In the genomic region with DNA sequence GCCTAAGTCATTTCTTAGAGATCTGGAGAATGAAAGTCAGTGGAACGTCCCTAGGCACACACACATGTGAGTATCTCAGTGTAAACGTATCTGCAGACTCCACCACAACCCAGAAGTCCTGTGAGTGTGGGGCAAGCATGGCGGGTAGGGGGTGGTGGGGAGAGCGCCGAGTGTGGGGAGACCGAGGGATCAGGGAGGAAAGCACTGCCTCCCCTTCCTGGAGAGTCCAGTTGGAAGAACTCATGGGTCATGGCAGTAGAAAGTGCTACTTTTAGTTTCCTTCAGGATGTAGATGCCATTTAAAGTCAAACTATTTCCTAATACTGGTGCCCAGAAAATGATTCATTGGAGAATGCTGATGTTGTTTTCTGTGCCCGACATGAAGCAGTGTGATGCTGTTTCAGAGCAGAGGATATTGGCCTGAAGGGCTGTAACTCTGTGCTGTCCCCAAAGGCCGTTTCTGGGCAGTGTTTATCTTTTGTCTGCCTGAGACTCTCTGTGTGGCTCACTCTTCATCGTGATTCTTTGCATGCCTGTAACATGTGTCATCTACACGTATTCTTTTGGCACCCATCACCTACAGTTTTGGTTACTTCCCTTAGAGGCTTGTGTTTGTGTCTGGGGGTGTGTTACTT, we compare ENCODE assay signal across 1 cellular context.
A peak's percentile ranks its signal among the peaks of the same experiment; 100 is the strongest.
TF ChIP-seq lines count a peak whose summit lies in the region.

No MANE protein-coding gene starts in this region.

TF ChIP-seq in A549, 52 proteins besides CTCF, POLR2A, EP300 and RAD21 (continued from another document):
- TF ChIP-seq RCOR1 (IDR thresholded peaks at IDR 0.05; ENCODE audit: low read depth, low read length) (no peak), FOSL2 (IDR thresholded peaks at IDR 0.05) (0 out of 2 replicates have a peak, but pooled peaks have one; percentile 34), FOSL2 (CRISPR knock-in tag; IDR thresholded peaks at IDR 0.05) (no peak; the same call in 1 of the 2 replicates), CBX2 (IDR thresholded peaks at IDR 0.05; ENCODE audit: borderline replicate concordance, low read depth) (no peak), HEYL (CRISPR knock-in tag; IDR thresholded peaks at IDR 0.05) (no peak), HOXB13 (CRISPR knock-in tag; IDR thresholded peaks at IDR 0.05; ENCODE audit: low read depth) (no peak), EHF (CRISPR knock-in tag; IDR thresholded peaks at IDR 0.05) (no peak), FOXS1 (CRISPR knock-in tag; IDR thresholded peaks at IDR 0.05) (no peak), NR3C1 (IDR thresholded peaks at IDR 0.05) (no peak), CEBPB (IDR thresholded peaks at IDR 0.05) (0 out of 4 replicates have a peak, but pooled peaks of 1 of the 2 experiments have one; percentile 7), KDM1A (IDR thresholded peaks at IDR 0.05; ENCODE audit: low read depth) (no peak), POLR2AphosphoS2 (conservative IDR thresholded peaks at IDR 0.05; ENCODE audit: low read length) (no peak), GATA3 (IDR thresholded peaks at IDR 0.05; ENCODE audit: borderline replicate concordance) (peak; percentile 42; the same call in 1 of the 2 replicates), RNF2 (IDR thresholded peaks at IDR 0.05; ENCODE audit: borderline replicate concordance, low read depth) (no peak), KDM5A (IDR thresholded peaks at IDR 0.05) (no peak), CBX8 (IDR thresholded peaks at IDR 0.05) (no peak), ZFP36 (IDR thresholded peaks at IDR 0.05; ENCODE audit: borderline replicate concordance, partially characterized antibody) (no peak)
- TF ChIP-seq, protein P1, sequence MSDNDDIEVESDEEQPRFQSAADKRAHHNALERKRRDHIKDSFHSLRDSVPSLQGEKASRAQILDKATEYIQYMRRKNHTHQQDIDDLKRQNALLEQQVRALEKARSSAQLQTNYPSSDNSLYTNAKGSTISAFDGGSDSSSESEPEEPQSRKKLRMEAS (IDR thresholded peaks at IDR 0.05), result peak; percentile 44
- TF ChIP-seq, protein P2, sequence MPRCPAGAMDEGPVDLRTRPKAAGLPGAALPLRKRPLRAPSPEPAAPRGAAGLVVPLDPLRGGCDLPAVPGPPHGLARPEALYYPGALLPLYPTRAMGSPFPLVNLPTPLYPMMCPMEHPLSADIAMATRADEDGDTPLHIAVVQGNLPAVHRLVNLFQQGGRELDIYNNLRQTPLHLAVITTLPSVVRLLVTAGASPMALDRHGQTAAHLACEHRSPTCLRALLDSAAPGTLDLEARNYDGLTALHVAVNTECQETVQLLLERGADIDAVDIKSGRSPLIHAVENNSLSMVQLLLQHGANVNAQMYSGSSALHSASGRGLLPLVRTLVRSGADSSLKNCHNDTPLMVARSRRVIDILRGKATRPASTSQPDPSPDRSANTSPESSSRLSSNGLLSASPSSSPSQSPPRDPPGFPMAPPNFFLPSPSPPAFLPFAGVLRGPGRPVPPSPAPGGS (IDR thresholded peaks at IDR 0.05), result no peak
- TF ChIP-seq, protein P3, sequence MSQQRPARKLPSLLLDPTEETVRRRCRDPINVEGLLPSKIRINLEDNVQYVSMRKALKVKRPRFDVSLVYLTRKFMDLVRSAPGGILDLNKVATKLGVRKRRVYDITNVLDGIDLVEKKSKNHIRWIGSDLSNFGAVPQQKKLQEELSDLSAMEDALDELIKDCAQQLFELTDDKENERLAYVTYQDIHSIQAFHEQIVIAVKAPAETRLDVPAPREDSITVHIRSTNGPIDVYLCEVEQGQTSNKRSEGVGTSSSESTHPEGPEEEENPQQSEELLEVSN (IDR thresholded peaks at IDR 0.05; ENCODE audit: borderline replicate concordance, low read depth), result no peak
TF ChIP-seq in A549: peak in this region for 6.
